In the genomic region with DNA sequence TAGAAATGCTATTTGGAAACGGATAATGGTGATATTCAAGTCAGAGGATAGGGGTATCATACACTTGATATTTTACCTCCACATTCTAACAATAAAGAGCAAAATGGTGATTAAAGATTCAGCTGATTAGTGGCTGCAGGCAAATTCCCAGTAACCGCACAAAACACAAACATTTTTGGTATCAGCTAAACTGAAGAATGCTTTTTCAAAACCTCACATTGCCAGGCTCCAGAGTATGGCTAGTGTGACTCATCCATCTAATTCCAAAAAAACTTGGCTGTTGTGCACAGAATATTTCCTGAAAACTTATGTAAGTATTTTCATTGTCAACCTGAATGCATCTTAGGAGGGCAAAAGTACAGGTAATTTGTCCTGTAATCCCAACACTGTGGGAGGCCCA, we compare ENCODE assay signal across 18 cellular contexts. TPM values are rescaled to one million over a fixed set of nuclear protein-coding genes. Genes with fewer than 3 reads are reported as not detected.
DNase-seq lines count a peak whose midpoint lies in the region; ATAC-seq and TF ChIP-seq lines count a peak whose summit lies in the region.
"Had no signal": no experiment of that assay in that cellular context is flagged by ENCODE, and none has a peak within 500 bp of the region (broad histone marks: within the 10 kb centered on the region; RNA-seq: fewer than 3 reads in every experiment).

No MANE protein-coding gene starts in this region.

- DNase-seq in AG10803 (ENCODE audit: low read depth) = peak; percentile 64
- peak; percentile 30 for DNase-seq in LHCN-M2 (ENCODE audit: low read depth)
- peak; percentile 40 for DNase-seq in dedifferentiated amniotic fluid mesenchymal stem cell (ENCODE audit: extremely low spot score)
- DNase-seq in myocyte (ENCODE audit: low read depth) = peak; percentile 15
- no peak for DNase-seq in immature natural killer cell
- DNase-seq in HUDEP-2 (lab: John Stamatoyannopoulos, UW; ENCODE audit: unreplicated experiment in 76 of 76) = no peak
- no peak for DNase-seq in NCI-H446 (lab: John Stamatoyannopoulos, UW)
- DNase-seq: activated CD4-positive, alpha-beta T cell treated with anti-CD3 and anti-CD28 coated beads for 48 hours; activated naive CD4-positive, alpha-beta T cell treated with anti-CD3 and anti-CD28 coated beads, Interleukin-2, amount 10 ng/mL, durations not matched to agents 7 days and 5 days; hippocampal formation; NCI-H2081; stomach had no signal

- no peaks in the 10 kb centered on the region for H3K27me3 Mint-ChIP-seq in immature natural killer cell (ENCODE audit: low read depth in 3 of 3)
- H3K27me3 Mint-ChIP-seq: activated naive CD4-positive, alpha-beta T cell treated with anti-CD3 and anti-CD28 coated beads, Interleukin-2, amount 10 ng/mL, durations not matched to agents 7 days and 5 days; central memory CD8-positive, alpha-beta T cell had no signal

- no peak overlapping the region for H3K4me3 ChIP-seq in AG10803 (ENCODE audit: low read length)
- H3K4me3 ChIP-seq: PC-9, SK-N-MC, stomach, vagina had no signal

- TF ChIP-seq CTCF in AG10803 (conservative IDR thresholded peaks at IDR 0.05; ENCODE audit: low read length) = no peak

- H3K9me3 Mint-ChIP-seq in immature natural killer cell = no peaks in the 10 kb centered on the region
- H3K9me3 Mint-ChIP-seq: activated naive CD4-positive, alpha-beta T cell treated with anti-CD3 and anti-CD28 coated beads, Interleukin-2, amount 10 ng/mL, durations not matched to agents 7 days and 5 days; central memory CD8-positive, alpha-beta T cell; mesothelial cell of epicardium had no signal

- no peaks in the 10 kb centered on the region for H3K4me1 Mint-ChIP-seq in immature natural killer cell
- H3K4me1 Mint-ChIP-seq: activated naive CD4-positive, alpha-beta T cell treated with anti-CD3 and anti-CD28 coated beads, Interleukin-2, amount 10 ng/mL, durations not matched to agents 7 days and 5 days; central memory CD8-positive, alpha-beta T cell; mesothelial cell of epicardium had no signal

- H3K36me3 Mint-ChIP-seq in immature natural killer cell = peaks cover 8 to 9% (median 9%) of the 10 kb centered on the region in 3 donors

- ATAC-seq in GM21447 (IDR thresholded peaks at IDR 0.05; ENCODE audit: unreplicated experiment) = no peak

- H3K4me3 Mint-ChIP-seq in immature natural killer cell = no peak overlapping the region
- H3K4me3 Mint-ChIP-seq: activated naive CD4-positive, alpha-beta T cell treated with anti-CD3 and anti-CD28 coated beads, Interleukin-2, amount 10 ng/mL, durations not matched to agents 7 days and 5 days; central memory CD8-positive, alpha-beta T cell; mesothelial cell of epicardium had no signal

- H3K27ac Mint-ChIP-seq in immature natural killer cell = peak overlapping the region in 1 of 6 donors; percentile 30
- H3K27ac Mint-ChIP-seq: activated naive CD4-positive, alpha-beta T cell treated with anti-CD3 and anti-CD28 coated beads, Interleukin-2, amount 10 ng/mL, durations not matched to agents 7 days and 5 days; mesothelial cell of epicardium had no signal

RNA-seq across cellular contexts. Expression of a gene that starts 10.9 kb away (rescaled TPM):
- total RNA-seq in LHCN-M2 (2014; rRNA removed) (121 and 127 TPM in 2 replicates), myocyte (143 and 157 TPM in 2 replicates)
- 89.4 TPM for polyA plus RNA-seq in LHCN-M2 (2012)
- 158 TPM for polyA plus RNA-seq in myocyte (2012)
- 100 to 1,000 TPM in 2 of 3 donors, 10 to 100 TPM in 1; 67.7 to 161 (median 150) TPM for polyA plus RNA-seq in immature natural killer cell

RNA-seq across cellular contexts. Expression of a gene that starts 11.2 kb away (rescaled TPM):
- total RNA-seq in LHCN-M2 (2014; rRNA removed) (34.4 and 38.3 TPM in 2 replicates), myocyte (32.1 and 39.8 TPM in 2 replicates)
- 17.3 TPM for polyA plus RNA-seq in LHCN-M2 (2012)
- polyA plus RNA-seq in myocyte (2012) = 29.9 TPM
- polyA plus RNA-seq in immature natural killer cell = 10 to 100 TPM; 19.0 to 37.0 (median 20.5) TPM

RNA-seq across cellular contexts. Expression of a gene that starts 25.1 kb away (rescaled TPM):
- total RNA-seq in LHCN-M2 (2014; rRNA removed) (5.0 TPM in 2 replicates), myocyte (3.7 and 3.9 TPM in 2 replicates)
- polyA plus RNA-seq in LHCN-M2 (2012) = 5.3 TPM
- 5.6 TPM for polyA plus RNA-seq in myocyte (2012)
- 10 to 100 TPM in 1 of 3 donors, 1 to 10 TPM in 2; 6.0 to 15.6 (median 6.5) TPM for polyA plus RNA-seq in immature natural killer cell

RNA-seq across cellular contexts. Expression of a gene that starts 46.1 kb away (rescaled TPM):
- total RNA-seq in LHCN-M2 (2014; rRNA removed) (30.1 and 30.8 TPM in 2 replicates), myocyte (14.6 and 19.4 TPM in 2 replicates)
- 26.2 TPM for polyA plus RNA-seq in LHCN-M2 (2012)
- 20.2 TPM for polyA plus RNA-seq in myocyte (2012)
- polyA plus RNA-seq in immature natural killer cell = 10 to 100 TPM; 33.1 to 65.7 (median 40.6) TPM

RNA-seq across cellular contexts. Expression of a gene that starts 46.2 kb away (rescaled TPM):
- total RNA-seq in LHCN-M2 (2014; rRNA removed) (26.2 and 35.2 TPM in 2 replicates), myocyte (33.8 and 34.2 TPM in 2 replicates)
- 17.2 TPM for polyA plus RNA-seq in LHCN-M2 (2012)
- polyA plus RNA-seq in myocyte (2012) = 27.1 TPM
- 10 to 100 TPM; 11.5 to 21.1 (median 13.7) TPM for polyA plus RNA-seq in immature natural killer cell

Comparison
In these comparisons a context has a peak if more than half of its experiments do, and no peak if none do; other contexts are left out.
1. DNase-seq: peak in AG10803 (single experiment), LHCN-M2 (single experiment), dedifferentiated amniotic fluid mesenchymal stem cell (single experiment) and myocyte (single experiment); none in immature natural killer cell (0 of 3), HUDEP-2 (0 of 76) and NCI-H446 (0 of 2).